Comparison of ENCODE assay signal across 9 cellular contexts in the genomic region with DNA sequence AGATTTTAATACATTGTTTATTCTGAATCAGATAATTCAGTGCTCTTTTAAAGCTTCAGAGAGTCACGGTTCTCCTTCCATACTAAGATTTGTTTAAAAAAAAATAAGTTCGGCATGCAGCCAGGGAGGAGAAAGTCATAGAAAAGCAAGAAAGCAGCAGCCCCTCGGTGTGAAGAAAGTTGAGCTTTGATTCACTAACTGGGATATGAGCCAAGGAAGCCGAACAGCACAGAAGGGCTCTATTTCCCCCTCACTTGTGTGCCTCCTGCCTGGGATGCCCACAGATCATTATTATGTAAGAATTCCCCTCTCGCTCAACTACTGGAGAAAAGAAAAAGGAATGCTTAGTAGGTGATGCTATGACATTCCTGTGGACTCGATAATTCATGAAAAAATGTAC.
DNase-seq lines count a peak whose midpoint lies in the region; ATAC-seq and TF ChIP-seq lines count a peak whose summit lies in the region.
"Had no signal": no experiment of that assay in that cellular context is flagged by ENCODE, and none has a peak within 500 bp of the region (broad histone marks: within the 10 kb centered on the region; RNA-seq: fewer than 3 reads in every experiment).

No MANE protein-coding gene starts in this region.

- no peaks in the 10 kb centered on the region for H3K9me3 ChIP-seq in HEK293 (ENCODE audit: control insufficient read depth, insufficient read depth, low read depth, low read length)
- no peaks in the 10 kb centered on the region for H3K9me3 ChIP-seq in CD4-positive, alpha-beta T cell (ENCODE audit: control insufficient read depth, low read length)
- H3K9me3 ChIP-seq: ovary had no signal

- no peak overlapping the region for H3K27ac ChIP-seq in HEK293 (ENCODE audit: extremely low read depth, low read depth, low read length)
- H3K27ac ChIP-seq in CD4-positive, alpha-beta T cell (ENCODE audit: low read depth, low read length), result no peak overlapping the region

- CTCF ChIA-PET in HEK293 (lab: Yijun Ruan, JAX), result no interaction called here
- CTCF ChIA-PET in CD4-positive, alpha-beta T cell (lab: Charles Lee), result no interaction called here

- intact Hi-C loops in CD4-positive, alpha-beta T cell (cut with DNase I, micrococcal nuclease), result no loop called here

- TF ChIP-seq CTCF in HEK293 (tag by site-specific recombination; IDR thresholded peaks at IDR 0.05) (no peak), glutamatergic neuron (IDR thresholded peaks at IDR 0.05; ENCODE audit: partially characterized antibody, unreplicated experiment) (no peak)
- TF ChIP-seq CTCF in CD4-positive, alpha-beta T cell (IDR thresholded peaks at IDR 0.05), result no peak

- peak overlapping the region; percentile 89 for H3K27ac Mint-ChIP-seq in glutamatergic neuron (ENCODE audit: unreplicated experiment)
- H3K27ac Mint-ChIP-seq in CD4-positive, alpha-beta T cell, result no peak overlapping the region

- peaks cover 32% of the 10 kb centered on the region for H3K4me1 Mint-ChIP-seq in glutamatergic neuron (ENCODE audit: low read depth, unreplicated experiment)
- peaks cover 5% of the 10 kb centered on the region for H3K4me1 Mint-ChIP-seq in CD4-positive, alpha-beta T cell (ENCODE audit: low read depth)

- peaks cover 9% of the 10 kb centered on the region for H3K27me3 Mint-ChIP-seq in glutamatergic neuron (ENCODE audit: unreplicated experiment)
- no peaks in the 10 kb centered on the region for H3K27me3 Mint-ChIP-seq in CD4-positive, alpha-beta T cell

- H3K36me3 Mint-ChIP-seq in glutamatergic neuron (ENCODE audit: unreplicated experiment), result peaks cover 10% of the 10 kb centered on the region
- peaks cover 87% of the 10 kb centered on the region for H3K36me3 Mint-ChIP-seq in CD4-positive, alpha-beta T cell (ENCODE audit: low read depth)

- H3K4me3 Mint-ChIP-seq in glutamatergic neuron (ENCODE audit: unreplicated experiment), result peak overlapping the region; percentile 80
- no peak overlapping the region for H3K4me3 Mint-ChIP-seq in CD4-positive, alpha-beta T cell

- H3K9me3 Mint-ChIP-seq in glutamatergic neuron (ENCODE audit: unreplicated experiment), result peaks cover 16% of the 10 kb centered on the region
- H3K9me3 Mint-ChIP-seq in CD4-positive, alpha-beta T cell, result no peaks in the 10 kb centered on the region

- peaks cover 15 to 62% of the 10 kb centered on the region in 2 experiments for H3K36me3 ChIP-seq in HEK293 (ENCODE audit: control insufficient read depth in 2 of 2, insufficient read depth in 1 of 2, low read length in 2 of 2)
- H3K36me3 ChIP-seq: ovary had no signal

- no peak overlapping the region for H3K4me3 ChIP-seq in HEK293 (ENCODE audit: low read depth, low read length)
- H3K4me3 ChIP-seq: ovary had no signal

- no peaks in the 10 kb centered on the region for H3K4me1 ChIP-seq in HEK293 (ENCODE audit: control insufficient read depth, insufficient read depth, low read length)

- DNase-seq in anterior cingulate cortex (lab: John Stamatoyannopoulos, UW) (peak in 38 of 58 donors; percentile 5 to 85 (median 44)), glutamatergic neuron (no peak), stromal cell of bone marrow (ENCODE audit: low read depth) (peak; percentile 84), NOMO-1 (lab: John Stamatoyannopoulos, UW; ENCODE audit: unreplicated experiment in 2 of 2) (no peak)
- DNase-seq in CD4-positive, alpha-beta T cell, result no peak

- H3K27me3 ChIP-seq in CD4-positive, alpha-beta T cell (ENCODE audit: control insufficient read depth, insufficient read depth, low read length), result no peaks in the 10 kb centered on the region
- H3K27me3 ChIP-seq: ovary had no signal

- ATAC-seq in CD4-positive, alpha-beta T cell (ENCODE audit: poor library complexity), result no peak
- ATAC-seq in GM21717 (IDR thresholded peaks at IDR 0.05; ENCODE audit: unreplicated experiment), result no peak
- ATAC-seq in GM21528 (IDR thresholded peaks at IDR 0.05; ENCODE audit: low FRiP score, unreplicated experiment), result no peak

- POLR2A ChIA-PET in HEK293 (lab: Yijun Ruan, JAX), result no interaction called here
- POLR2A ChIA-PET in CD4-positive, alpha-beta T cell (lab: Charles Lee), result no interaction called here

TF ChIP-seq in HEK293, 187 proteins besides CTCF, POLR2A, EP300 and RAD21:
- TF ChIP-seq PRDM1 (tag by site-specific recombination; IDR thresholded peaks at IDR 0.05) (peak; percentile 45; the same call in 1 of the 2 replicates), TCF7L2 (IDR thresholded peaks at IDR 0.05; ENCODE audit: borderline replicate concordance, low read depth, low read length) (no peak)

Comparison
In these comparisons a context has a peak if more than half of its experiments do, and no peak if none do; other contexts are left out.
1. DNase-seq: peak in anterior cingulate cortex (38 of 58) and stromal cell of bone marrow (single experiment); none in glutamatergic neuron (single experiment), CD4-positive, alpha-beta T cell (0 of 10) and NOMO-1 (0 of 2).